Comparison of ENCODE assay signal across 1 cellular context in the genomic region with DNA sequence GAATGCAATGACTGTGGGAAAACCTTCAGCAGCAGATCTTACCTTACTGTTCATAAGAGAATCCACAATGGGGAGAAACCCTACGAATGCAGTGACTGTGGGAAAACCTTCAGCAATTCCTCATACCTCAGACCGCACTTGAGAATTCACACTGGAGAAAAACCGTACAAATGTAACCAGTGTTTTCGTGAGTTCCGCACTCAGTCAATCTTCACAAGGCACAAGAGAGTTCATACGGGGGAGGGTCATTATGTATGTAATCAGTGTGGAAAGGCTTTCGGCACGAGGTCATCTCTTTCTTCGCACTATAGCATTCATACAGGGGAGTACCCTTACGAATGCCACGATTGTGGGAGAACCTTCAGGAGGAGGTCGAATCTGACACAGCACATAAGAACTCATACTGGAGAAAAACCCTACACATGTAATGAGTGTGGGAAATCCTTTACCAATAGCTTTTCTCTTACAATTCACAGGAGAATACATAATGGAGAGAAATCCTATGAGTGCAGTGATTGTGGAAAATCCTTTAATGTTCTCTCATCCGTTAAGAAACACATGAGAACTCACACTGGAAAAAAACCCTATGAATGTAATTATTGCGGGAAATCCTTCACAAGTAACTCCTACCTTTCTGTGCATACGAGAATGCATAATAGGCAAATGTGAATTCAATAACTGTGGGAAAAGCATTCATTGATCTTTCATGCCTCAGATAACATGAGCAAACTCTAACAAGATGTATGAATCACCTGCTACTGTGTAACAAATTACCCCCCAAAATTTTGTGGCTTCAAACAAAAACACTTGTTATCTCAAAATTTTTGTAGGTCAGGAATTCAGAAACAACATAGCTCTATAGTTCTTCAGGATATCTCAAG.
TF ChIP-seq lines count a peak whose summit lies in the region.

No MANE protein-coding gene starts in this region.

TF ChIP-seq in endothelial cell of umbilical vein, 7 proteins besides CTCF, POLR2A, EP300 and RAD21:
- TF ChIP-seq POLR2AphosphoS5 (IDR thresholded peaks at IDR 0.05; ENCODE audit: insufficient read depth, low read depth, low read length) (no peak), JUN (IDR thresholded peaks at IDR 0.05; ENCODE audit: borderline replicate concordance, insufficient read depth, insufficient read length, low read depth) (no peak), MYC (IDR thresholded peaks at IDR 0.05; ENCODE audit: low read depth, low read length) (no peak), EZH2 (IDR thresholded peaks at IDR 0.05; ENCODE audit: borderline replicate concordance, low read depth, low read length, severe bottlenecking) (no peak), GATA2 (IDR thresholded peaks at IDR 0.05; ENCODE audit: insufficient read depth, insufficient read length, low read depth, low read length) (no peak), FOS (IDR thresholded peaks at IDR 0.05; ENCODE audit: borderline replicate concordance, insufficient read depth, low read length) (no peak)
- TF ChIP-seq, protein P1, sequence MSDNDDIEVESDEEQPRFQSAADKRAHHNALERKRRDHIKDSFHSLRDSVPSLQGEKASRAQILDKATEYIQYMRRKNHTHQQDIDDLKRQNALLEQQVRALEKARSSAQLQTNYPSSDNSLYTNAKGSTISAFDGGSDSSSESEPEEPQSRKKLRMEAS (IDR thresholded peaks at IDR 0.05; ENCODE audit: insufficient read depth, insufficient read length): no peak
